Comparison of ENCODE assay signal across 8 cellular contexts in genomic region chr13:110593430-110594130, GRCh38. TPM values are rescaled to one million over a fixed set of nuclear protein-coding genes. Genes with fewer than 3 reads are reported as not detected.
DNase-seq lines count a peak whose midpoint lies in the region; ATAC-seq, FAIRE-seq and TF ChIP-seq lines count a peak whose summit lies in the region.

No MANE protein-coding gene starts in this region.

- no peaks in the 10 kb centered on the region for H4K20me1 ChIP-seq in MM.1S (ENCODE audit: insufficient read depth, low read length)

- H3K4me2 ChIP-seq in MM.1S (ENCODE audit: low read depth, low read length) (no peak overlapping the region), parathyroid adenoma (ENCODE audit: low read length) (no peak overlapping the region)

- peaks cover 3% of the 10 kb centered on the region; the same call in 1 of the 2 replicates for H3K4me1 ChIP-seq in MM.1S (ENCODE audit: low read length)
- peaks cover 7% of the 10 kb centered on the region for H3K4me1 ChIP-seq in foreskin keratinocyte
- no peaks in the 10 kb centered on the region for H3K4me1 ChIP-seq in parathyroid adenoma

- H3K4me3 ChIP-seq in MM.1S (ENCODE audit: low read length) (no peak overlapping the region), parathyroid adenoma (ENCODE audit: low read depth, low read length) (no peak overlapping the region)

- no peak overlapping the region for H3K27ac Mint-ChIP-seq in T-cell

- no peaks in the 10 kb centered on the region for H3K9me3 ChIP-seq in MM.1S (replicated peaks; ENCODE audit: insufficient read depth, low read length)
- no peaks in the 10 kb centered on the region for H3K9me3 ChIP-seq in parathyroid adenoma (ENCODE audit: control insufficient read depth, low read length)

- peak; percentile 71 for DNase-seq in AG08395 (ENCODE audit: low spot score)
- peak; percentile 80 for DNase-seq in GM10248 (ENCODE audit: extremely low spot score)
- peak; percentile 76 for DNase-seq in H54 (ENCODE audit: insufficient read length, low spot score)
- peak; percentile 69 for DNase-seq in MM.1S
- peak in 1 of 34 experiments; percentile 3 for DNase-seq in T-cell
- peak in 1 of 2 donors; percentile 32 for DNase-seq in foreskin keratinocyte

- CTCF ChIA-PET in GM10248 (lab: Yijun Ruan, JAX) (interaction anchor here (0.6 to 3.3 kb wide), 37 partner anchors 9 to 474 kb away, joined by 3 to 14 read pairs (median 3); no protein-coding TSS in a partner anchor), T-cell (lab: Charles Lee) (interaction anchor here in 1 of 2 donors (0.5 to 0.7 kb wide), 3 partner anchors 108 to 548 kb away, joined by 3 to 4 read pairs (median 3); no protein-coding TSS in a partner anchor)

- H3K27ac ChIP-seq in MM.1S (ENCODE audit: low read length) = no peak overlapping the region
- no peak overlapping the region for H3K27ac ChIP-seq in foreskin keratinocyte
- no peak overlapping the region for H3K27ac ChIP-seq in parathyroid adenoma

- H3K27me3 Mint-ChIP-seq in T-cell = peaks cover 0 to 5% of the 10 kb centered on the region in 2 donors

- H3K4me3 Mint-ChIP-seq in T-cell = no peak overlapping the region

- H3K9ac ChIP-seq in MM.1S (ENCODE audit: low read length) = no peak overlapping the region
- H3K9ac ChIP-seq in parathyroid adenoma = no peak overlapping the region

- no peaks in the 10 kb centered on the region for H3K9me3 Mint-ChIP-seq in T-cell

- no peaks in the 10 kb centered on the region for H3K79me2 ChIP-seq in MM.1S (ENCODE audit: low read length)
- no peaks in the 10 kb centered on the region for H3K79me2 ChIP-seq in parathyroid adenoma

- POLR2A ChIA-PET in GM10248 (lab: Yijun Ruan, JAX) = interaction anchor here (0.9 kb wide), 1 partner anchor 119 kb away, joined by 3 read pairs; no protein-coding TSS in a partner anchor
- POLR2A ChIA-PET in T-cell (lab: Charles Lee) = no interaction called here

- H3K36me3 ChIP-seq in MM.1S (replicated peaks; ENCODE audit: insufficient read depth, low read length) = no peaks in the 10 kb centered on the region
- H3K36me3 ChIP-seq in parathyroid adenoma (ENCODE audit: control insufficient read depth, insufficient read depth, low read length) = no peaks in the 10 kb centered on the region

- H2AFZ ChIP-seq in MM.1S (ENCODE audit: low read length) (no peak overlapping the region), parathyroid adenoma (peak overlapping the region; percentile 22)

- no peaks in the 10 kb centered on the region for H3K9me2 ChIP-seq in MM.1S (replicated peaks; ENCODE audit: insufficient read depth, low read length)

- no peak for TF ChIP-seq POLR2A in H54 (IDR thresholded peaks at IDR 0.05; ENCODE audit: low read depth, low read length)

- TF ChIP-seq CTCF in GM10248 (IDR thresholded peaks at IDR 0.05; ENCODE audit: control extremely low read depth, extremely low read depth, low read depth, missing control alignments) = peak; percentile 75
- peak; percentile 60 for TF ChIP-seq CTCF in MM.1S (IDR thresholded peaks at IDR 0.05; ENCODE audit: low read length)
- TF ChIP-seq CTCF in foreskin keratinocyte (conservative IDR thresholded peaks at IDR 0.05) = peak; percentile 76
- TF ChIP-seq CTCF in parathyroid adenoma (IDR thresholded peaks at IDR 0.05) = peak; percentile 31

- no peaks in the 10 kb centered on the region for H3F3A ChIP-seq in MM.1S (ENCODE audit: insufficient read depth, low read length)

- H3K27me3 ChIP-seq in MM.1S (replicated peaks; ENCODE audit: insufficient read depth, low read length) (no peaks in the 10 kb centered on the region), foreskin keratinocyte (no peaks in the 10 kb centered on the region), parathyroid adenoma (ENCODE audit: control insufficient read depth, insufficient read depth, low read length) (no peaks in the 10 kb centered on the region)

- peak; percentile 98 for FAIRE-seq in H54 (lab: Jason Lieb, UNC)

- peaks cover 0 to 2% (median 0%) of the 10 kb centered on the region in 3 donors for H3K4me1 Mint-ChIP-seq in T-cell

- H3K36me3 Mint-ChIP-seq in T-cell = no peaks in the 10 kb centered on the region

- ATAC-seq in T-cell (replicated peaks in 1 of 4) (peak in 3 of 4 experiments; percentile 30 to 69 (median 61)), foreskin keratinocyte (peak; percentile 56), HG02763 (IDR thresholded peaks at IDR 0.05; ENCODE audit: unreplicated experiment) (no peak)

RNA-seq across cellular contexts. Expression of gene NAXD, which starts 21.8 kb away (rescaled TPM):
- total RNA-seq in T-cell (10 to 100 TPM; 22.2 to 34.3 (median 29.2) TPM), foreskin keratinocyte (18.2 and 20.6 TPM in 2 replicates)
- polyA plus RNA-seq in foreskin keratinocyte = 17.6 and 19.4 TPM in 2 replicates

RNA-seq across cellular contexts. Expression of gene RAB20, which starts 32.1 kb away (rescaled TPM):
- total RNA-seq in T-cell (1 to 10 TPM in 4 of 5 donors, under 1 TPM in 1; 0.47 to 3.1 (median 2.1) TPM), foreskin keratinocyte (3.5 and 4.4 TPM in 2 replicates)
- 3.8 TPM in 2 replicates for polyA plus RNA-seq in foreskin keratinocyte
